8 cellular contexts compared by ENCODE assay signal in genomic region chr2:54723300-54724149, GRCh38. TPM values are rescaled to one million over a fixed set of nuclear protein-coding genes. Genes with fewer than 3 reads are reported as not detected.
A peak's percentile ranks its signal among the peaks of the same experiment; 100 is the strongest.
DNase-seq lines count a peak whose midpoint lies in the region; ATAC-seq and TF ChIP-seq lines count a peak whose summit lies in the region.

Gene EML6, plus strand, starts transcription at chr2:54723662. Its CDS starts 1,400 bp downstream, at chr2:54725062.

- no peaks in the 10 kb centered on the region for H3K79me2 ChIP-seq in smooth muscle cell (ENCODE audit: low read depth)

- peak within 1 kb of the TSS; percentile 92 for H3K27ac ChIP-seq in smooth muscle cell (ENCODE audit: low read depth)

- no peaks in the 10 kb centered on the region for H3K36me3 ChIP-seq in smooth muscle cell (ENCODE audit: low read depth)

- peaks cover 39% of the 10 kb centered on the region for H3K27me3 ChIP-seq in smooth muscle cell (ENCODE audit: low read depth)

- TF ChIP-seq CTCF in WI38 (IDR thresholded peaks at IDR 0.05; ENCODE audit: low read depth, low read length) (no peak), cardiac fibroblast (IDR thresholded peaks at IDR 0.05; ENCODE audit: low read depth, low read length) (no peak), smooth muscle cell (IDR thresholded peaks at IDR 0.05; ENCODE audit: borderline replicate concordance, insufficient read depth, poor library complexity, severe bottlenecking) (peak; percentile 20)

- peak within 1 kb of the TSS; percentile 75 for H3K4me3 ChIP-seq in WI38 (ENCODE audit: low read depth, low read length)
- H3K4me3 ChIP-seq in cardiac fibroblast (replicated peaks in 1 of 2; ENCODE audit: low read depth in 2 of 2, low read length in 2 of 2): peak within 1 kb of the TSS; percentile 60 to 77
- peak within 1 kb of the TSS; percentile 77 for H3K4me3 ChIP-seq in smooth muscle cell

- H2AFZ ChIP-seq in smooth muscle cell (ENCODE audit: low read depth): peak within 1 kb of the TSS; percentile 88

- H3F3A ChIP-seq in smooth muscle cell (ENCODE audit: low read depth): no peaks in the 10 kb centered on the region

- H3K4me1 ChIP-seq in smooth muscle cell (ENCODE audit: low read depth): peaks cover 4% of the 10 kb centered on the region

- peak; percentile 99 for DNase-seq in ACHN
- DNase-seq in NCI-H2196 treated with DMSO at 0.1 percent for 48 hours (lab: John Stamatoyannopoulos, UW; ENCODE audit: unreplicated experiment): peak; percentile 84
- DNase-seq in cardiac fibroblast (ENCODE audit: low read depth in 2 of 2): peak; percentile 99
- DNase-seq in iPS-NIHi7 (ENCODE audit: extremely low spot score): peak; percentile 99
- peak; percentile 89 for DNase-seq in smooth muscle cell (lab: John Stamatoyannopoulos, UW; ENCODE audit: unreplicated experiment)

- H4K20me1 ChIP-seq in smooth muscle cell (ENCODE audit: low read depth): no peaks in the 10 kb centered on the region

- peak within 1 kb of the TSS; percentile 85 for H3K4me2 ChIP-seq in smooth muscle cell

- H3K9me3 ChIP-seq in smooth muscle cell (replicated peaks; ENCODE audit: low read depth): no peaks in the 10 kb centered on the region

- ATAC-seq in GM18868 (IDR thresholded peaks at IDR 0.05; ENCODE audit: unreplicated experiment): peak; percentile 99
- peak; percentile 99 for ATAC-seq in HG03139 (IDR thresholded peaks at IDR 0.05; ENCODE audit: unreplicated experiment)

- peak within 1 kb of the TSS; percentile 83 for H3K9ac ChIP-seq in smooth muscle cell (ENCODE audit: low read depth)

- WGBS in smooth muscle cell (ENCODE audit: low lambda C conversion rate): under 1% methylated on average over 90 of the region's 91 CpGs

- in situ Hi-C loops in ACHN (cut with HindIII; ENCODE audit: low pct_ligation_motif_present, low pct_unique_long_range_greater_than_20kb, low sequenced_read_pairs): no loop called here

RNA-seq across cellular contexts. Expression of gene EML6, which starts in this region (rescaled TPM):
- total RNA-seq in smooth muscle cell: 0.49 and 9.7 TPM in 2 replicates
- polyA plus RNA-seq in smooth muscle cell: 0.54 and 1.5 TPM in 2 replicates

Comparison
In these comparisons a context has a peak if more than half of its experiments do, and no peak if none do; other contexts are left out.
1. Peak in every context shown above with its lines: DNase-seq, ATAC-seq, H3K4me3 ChIP-seq and H3K27ac ChIP-seq.